In the genomic region with DNA sequence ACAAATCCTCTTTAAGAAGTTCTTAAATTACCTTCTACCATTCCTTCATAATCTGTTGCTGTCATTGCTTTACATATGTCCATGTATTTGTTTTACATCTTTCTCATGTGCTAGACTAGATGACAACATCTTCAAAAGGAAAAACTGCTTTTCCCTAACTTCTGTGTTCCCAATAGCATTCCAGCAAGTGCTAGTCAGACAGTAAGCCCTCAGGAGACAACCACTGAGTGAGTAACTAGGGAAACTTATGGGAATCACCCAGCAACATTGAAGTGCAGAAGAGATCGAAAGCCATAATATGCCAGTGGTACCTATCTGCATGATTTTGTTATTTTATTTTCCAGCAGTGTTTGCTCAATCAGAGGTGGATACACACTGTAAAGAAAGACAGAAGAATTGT, we compare ENCODE assay signal across 28 cellular contexts.
DNase-seq lines count a peak whose midpoint lies in the region; ATAC-seq, FAIRE-seq and TF ChIP-seq lines count a peak whose summit lies in the region.
"Had no signal": no experiment of that assay in that cellular context is flagged by ENCODE, and none has a peak within 500 bp of the region (broad histone marks: within the 10 kb centered on the region; RNA-seq: fewer than 3 reads in every experiment).

No MANE protein-coding gene starts in this region.

- no peaks in the 10 kb centered on the region for H3K4me1 ChIP-seq in astrocyte (ENCODE audit: insufficient read depth, low read length)
- H3K4me1 ChIP-seq in foreskin keratinocyte: no peaks in the 10 kb centered on the region
- H3K4me1 ChIP-seq in thyroid gland: no peaks in the 10 kb centered on the region
- H3K4me1 ChIP-seq: Caco-2, SJCRH30 had no signal

- H3K79me2 ChIP-seq in astrocyte (ENCODE audit: insufficient read depth, low read length): no peaks in the 10 kb centered on the region

- ATAC-seq in foreskin keratinocyte: peak; percentile 95
- ATAC-seq: Right ventricle myocardium inferior, SK-N-SH treated with all-trans-retinoic acid at 6 μM for 48 hours had no signal

- H3K27me3 Mint-ChIP-seq in astrocyte (ENCODE audit: low read depth, unreplicated experiment): no peaks in the 10 kb centered on the region
- H3K27me3 Mint-ChIP-seq: CD4-positive, alpha-beta memory T cell had no signal

- H3K4me1 Mint-ChIP-seq in astrocyte (ENCODE audit: low read depth, unreplicated experiment): no peaks in the 10 kb centered on the region
- H3K4me1 Mint-ChIP-seq: CD4-positive, alpha-beta memory T cell had no signal

- no peak overlapping the region for H2AFZ ChIP-seq in astrocyte (ENCODE audit: low read depth, low read length)
- H2AFZ ChIP-seq: PC-9 had no signal

- H3K4me2 ChIP-seq in astrocyte (ENCODE audit: low read length): no peak overlapping the region
- H3K4me2 ChIP-seq: PC-9 had no signal

- H3K9ac ChIP-seq in astrocyte (ENCODE audit: low read length): no peak overlapping the region

- no peak for TF ChIP-seq POLR2A in thyroid gland (IDR thresholded peaks at IDR 0.05)

- no peak overlapping the region for H3K27ac Mint-ChIP-seq in astrocyte (ENCODE audit: unreplicated experiment)
- H3K27ac Mint-ChIP-seq: CD4-positive, alpha-beta memory T cell had no signal

- H4K20me1 ChIP-seq in astrocyte (ENCODE audit: insufficient read depth, low read length): no peaks in the 10 kb centered on the region

- no peaks in the 10 kb centered on the region for H3K36me3 ChIP-seq in astrocyte (ENCODE audit: insufficient read depth, low read length)
- no peaks in the 10 kb centered on the region for H3K36me3 ChIP-seq in thyroid gland
- H3K36me3 ChIP-seq: SJCRH30 had no signal

- peak; percentile 5 for DNase-seq in AG10803 (ENCODE audit: low read depth)
- peak; percentile 36 for DNase-seq in GM04504 (ENCODE audit: low read depth)
- DNase-seq in astrocyte (ENCODE audit: low read depth): peak; percentile 60
- DNase-seq in foreskin keratinocyte: peak; percentile 51 to 79
- DNase-seq in GM19240 (ENCODE audit: insufficient read length, low spot score): no peak
- no peak for DNase-seq in COR-L47 (lab: John Stamatoyannopoulos, UW)
- no peak for DNase-seq in thyroid gland
- no peak for DNase-seq in NCI-H1417 treated with DMSO at 0.1 percent for 48 hours (lab: John Stamatoyannopoulos, UW)
- DNase-seq: C1 segment of cervical spinal cord; Caco-2; CD4-positive, alpha-beta memory T cell; DMS 273 treated with DMSO at 0.1 percent for 48 hours; DMS79; GF-D8; GOT3; HCEC 1CT; NCI-H1092 treated with DMSO at 0.1 percent for 48 hours; NCI-H1436 treated with DMSO at 0.1 percent for 48 hours; NCI-H187 treated with DMSO at 0.1 percent for 48 hours; NCI-H2107; NCI-H446; NCI-H524 treated with DMSO at 0.1 percent for 48 hours; NK-92 treated with Interleukin-12 subunit alpha and Interleukin-12 subunit beta, amount 100 ng/mL, for 24 hours; PC-9; SJCRH30 had no signal

- intact Hi-C loops in thyroid gland (cut with DNase I): no loop called here

- FAIRE-seq in astrocyte (lab: Jason Lieb, UNC): peak; percentile 9
- FAIRE-seq: GM18507 had no signal

- H3K9me3 ChIP-seq in astrocyte (ENCODE audit: insufficient read depth, low read depth, low read length) (no peaks in the 10 kb centered on the region), thyroid gland (no peaks in the 10 kb centered on the region)
- H3K9me3 ChIP-seq: Caco-2, SJCRH30 had no signal

- H3K4me3 Mint-ChIP-seq in astrocyte (ENCODE audit: unreplicated experiment): no peak overlapping the region
- H3K4me3 Mint-ChIP-seq: CD4-positive, alpha-beta memory T cell had no signal

- H3K36me3 Mint-ChIP-seq in astrocyte (ENCODE audit: low read depth, unreplicated experiment): no peaks in the 10 kb centered on the region
- H3K36me3 Mint-ChIP-seq: CD4-positive, alpha-beta memory T cell had no signal

- WGBS in thyroid gland, 2 donors: 93 to 95% methylated on average over 1 of the region's 1 CpG

- H3K4me3 ChIP-seq in AG10803 (ENCODE audit: low read length) (no peak overlapping the region), astrocyte (ENCODE audit: insufficient read depth, low read depth, low read length) (no peak overlapping the region), thyroid gland (replicated peaks in 1 of 3) (no peak overlapping the region)
- H3K4me3 ChIP-seq: PC-9, SJCRH30 had no signal

- H3K27me3 ChIP-seq in astrocyte (ENCODE audit: insufficient read depth, low read length): no peaks in the 10 kb centered on the region
- H3K27me3 ChIP-seq in foreskin keratinocyte: no peaks in the 10 kb centered on the region
- no peaks in the 10 kb centered on the region for H3K27me3 ChIP-seq in thyroid gland
- H3K27me3 ChIP-seq: SJCRH30 had no signal

- no peaks in the 10 kb centered on the region for H3K9me3 Mint-ChIP-seq in astrocyte (ENCODE audit: unreplicated experiment)

- TF ChIP-seq CTCF in AG10803 (conservative IDR thresholded peaks at IDR 0.05; ENCODE audit: low read length) (no peak), astrocyte (IDR thresholded peaks at IDR 0.05; ENCODE audit: insufficient read depth, low read depth, low read length) (no peak), foreskin keratinocyte (conservative IDR thresholded peaks at IDR 0.05) (no peak), thyroid gland (IDR thresholded peaks at IDR 0.05) (no peak)

- H3K27ac ChIP-seq in astrocyte (ENCODE audit: low read depth, low read length): no peak overlapping the region
- H3K27ac ChIP-seq in foreskin keratinocyte: no peak overlapping the region
- no peak overlapping the region for H3K27ac ChIP-seq in thyroid gland
- H3K27ac ChIP-seq: PC-9, SJCRH30 had no signal

Comparison
In these comparisons a context has a peak if more than half of its experiments do, and no peak if none do; other contexts are left out.
1. DNase-seq: peak in AG10803 (single experiment), GM04504 (single experiment), astrocyte (single experiment) and foreskin keratinocyte (2 of 2); none in GM19240 (single experiment), COR-L47 (single experiment), thyroid gland (0 of 2) and NCI-H1417 treated with DMSO at 0.1 percent for 48 hours (single experiment).